Comparison of ENCODE assay signal across 29 cellular contexts in the genomic region with DNA sequence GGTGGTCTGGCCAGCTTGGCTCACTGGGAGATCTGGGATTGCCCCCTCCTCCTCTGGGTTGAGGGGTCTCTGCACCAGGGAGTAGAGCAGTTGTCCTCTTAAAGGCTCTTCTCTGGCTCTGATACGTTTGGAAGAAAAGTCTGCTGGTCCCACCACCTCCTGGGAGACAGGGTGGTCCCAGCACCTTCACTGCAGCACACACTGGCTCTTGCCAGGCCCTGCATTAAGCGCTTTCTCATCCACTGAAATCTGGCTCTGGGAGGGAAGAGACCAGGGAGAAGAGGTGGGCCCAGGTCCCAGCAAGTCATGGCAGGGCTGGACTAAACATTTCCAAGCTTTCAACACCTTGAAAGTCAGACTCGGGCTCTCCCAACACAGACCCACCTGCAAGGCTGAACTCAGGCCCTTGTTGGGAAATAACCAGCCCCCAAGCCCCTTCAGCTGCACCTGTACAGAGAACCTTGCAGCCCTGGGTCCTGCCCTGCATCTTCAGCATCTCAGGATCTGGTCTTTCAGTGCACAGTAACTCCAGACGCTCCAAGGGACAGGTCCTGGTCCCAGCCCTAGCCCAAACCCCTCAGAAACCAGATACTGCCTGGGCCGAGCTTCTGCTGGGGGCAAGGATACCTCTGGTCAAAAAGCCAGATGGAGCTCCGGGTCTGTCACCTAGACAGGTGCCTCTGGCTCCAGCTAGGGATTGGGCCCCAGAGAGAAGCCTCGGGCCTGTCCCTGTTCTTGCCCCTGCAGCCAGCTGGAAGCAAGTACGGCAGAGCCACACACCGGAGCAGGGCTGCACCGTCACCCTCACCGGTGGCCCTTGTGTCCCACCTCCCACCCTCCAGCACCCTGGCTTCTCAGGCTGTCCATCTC.
DNase-seq lines count a peak whose midpoint lies in the region; ATAC-seq and TF ChIP-seq lines count a peak whose summit lies in the region.
"Had no signal": no experiment of that assay in that cellular context is flagged by ENCODE, and none has a peak within 500 bp of the region (broad histone marks: within the 10 kb centered on the region; RNA-seq: fewer than 3 reads in every experiment).

No MANE protein-coding gene starts in this region.

- no peak for TF ChIP-seq CTCF in coronary artery (IDR thresholded peaks at IDR 0.05)

- no peaks in the 10 kb centered on the region; the same call in 1 of the 2 replicates for H3K9me3 ChIP-seq in HUES6 (ENCODE audit: control insufficient read depth, insufficient read depth, low read depth, low read length)
- H3K9me3 ChIP-seq: breast epithelium, colonic mucosa, HAP-1, suprapubic skin had no signal

- H3K27me3 Mint-ChIP-seq in activated CD8-positive, alpha-beta memory T cell treated with anti-CD3 and anti-CD28 coated beads, Interleukin-2, amount 10 ng/mL, durations not matched to agents 7 days and 5 days = peaks cover 19% of the 10 kb centered on the region

- H3K4me1 Mint-ChIP-seq in activated CD8-positive, alpha-beta memory T cell treated with anti-CD3 and anti-CD28 coated beads, Interleukin-2, amount 10 ng/mL, durations not matched to agents 7 days and 5 days = peaks cover 8% of the 10 kb centered on the region
- H3K4me1 Mint-ChIP-seq: stimulated activated naive B cell treated with anti-CD40 and anti-IgM and Interleukin-4, amounts not matched to agents 10 μg/mL and 1 μg/mL and 100 μg/mL, for 72 hours had no signal

- no peak overlapping the region for H3K4me3 Mint-ChIP-seq in activated CD8-positive, alpha-beta memory T cell treated with anti-CD3 and anti-CD28 coated beads, Interleukin-2, amount 10 ng/mL, durations not matched to agents 7 days and 5 days
- H3K4me3 Mint-ChIP-seq: stimulated activated naive B cell treated with anti-CD40 and anti-IgM and Interleukin-4, amounts not matched to agents 10 μg/mL and 1 μg/mL and 100 μg/mL, for 72 hours had no signal

- intact Hi-C loops in posterior vena cava (cut with DNase I) = no loop called here

- DNase-seq in activated CD8-positive, alpha-beta memory T cell treated with anti-CD3 and anti-CD28 coated beads, Interleukin-2, amount 50 U/mL, for 48 hours = peak; percentile 39
- no peak for DNase-seq in activated CD8-positive, alpha-beta memory T cell treated with anti-CD3 and anti-CD28 coated beads, Interleukin-2, amount 10 ng/mL, durations not matched to agents 7 days and 5 days
- DNase-seq in posterior vena cava (ENCODE audit: low spot score) (peak; percentile 71), COLO668 (lab: John Stamatoyannopoulos, UW; ENCODE audit: unreplicated experiment) (no peak), coronary artery (ENCODE audit: low spot score) (no peak)
- DNase-seq: activated CD4-positive, alpha-beta T cell treated with anti-CD3 and anti-CD28 coated beads for 1 hour; activated effector memory CD4-positive, alpha-beta T cell treated with Interleukin-2 at 50 U/mL for 16 hours; amygdala; colonic mucosa; DND-41; effector memory CD4-positive, alpha-beta T cell; Karpas-422; naive thymus-derived CD8-positive, alpha-beta T cell; NCI-H1417; NCI-H2029; NCI-H526; occipital lobe; PC-9; SHP77 treated with DMSO at 0.1 percent for 48 hours; small intestine; stimulated activated naive B cell treated with anti-CD40 and anti-IgM and Interleukin-4, amounts not matched to agents 10 μg/mL and 1 μg/mL and 100 μg/mL, for 72 hours had no signal

- H3K27ac Mint-ChIP-seq in activated CD8-positive, alpha-beta memory T cell treated with anti-CD3 and anti-CD28 coated beads, Interleukin-2, amount 10 ng/mL, durations not matched to agents 7 days and 5 days = no peak overlapping the region
- H3K27ac Mint-ChIP-seq: activated naive CD4-positive, alpha-beta T cell treated with anti-CD3 and anti-CD28 coated beads, Interleukin-2, amount 50 U/mL, for 72 hours; stimulated activated naive B cell treated with anti-CD40 and anti-IgM and Interleukin-4, amounts not matched to agents 10 μg/mL and 1 μg/mL and 100 μg/mL, for 72 hours had no signal

- peaks cover 55% of the 10 kb centered on the region for H3K4me1 ChIP-seq in HUES6 (ENCODE audit: control insufficient read depth, insufficient read depth, low read length)
- H3K4me1 ChIP-seq: breast epithelium, colonic mucosa, HAP-1, suprapubic skin had no signal

- H3K4me3 ChIP-seq in HUES6 (ENCODE audit: low read depth, low read length) (no peak overlapping the region), coronary artery (no peak overlapping the region)
- H3K4me3 ChIP-seq: breast epithelium, colonic mucosa, HAP-1, lung, PC-9, suprapubic skin had no signal

- H3K36me3 ChIP-seq in HUES6 (ENCODE audit: control insufficient read depth, insufficient read depth, low read length) = peaks cover 17% of the 10 kb centered on the region

- CTCF ChIA-PET in activated CD8-positive, alpha-beta memory T cell treated with anti-CD3 and anti-CD28 coated beads, Interleukin-2, amount 10 ng/mL, durations not matched to agents 7 days and 5 days (lab: Charles Lee) = interaction anchor here (0.9 kb wide), 1 partner anchor 21 kb away, joined by 4 read pairs; no protein-coding TSS in a partner anchor

- no peak for ATAC-seq in activated CD8-positive, alpha-beta memory T cell treated with anti-CD3 and anti-CD28 coated beads, Interleukin-2, amount 10 ng/mL, durations not matched to agents 7 days and 5 days
- ATAC-seq in esophagus mucosa (peak; percentile 12), HG03196 (IDR thresholded peaks at IDR 0.05; ENCODE audit: unreplicated experiment) (no peak)
- ATAC-seq: activated naive CD4-positive, alpha-beta T cell treated with anti-CD3 and anti-CD28 coated beads, Interleukin-2, amount 50 U/mL, for 72 hours; naive thymus-derived CD8-positive, alpha-beta T cell; stimulated activated naive B cell treated with anti-CD40 and anti-IgM and Interleukin-4, amounts not matched to agents 10 μg/mL and 1 μg/mL and 100 μg/mL, for 72 hours had no signal

- no peaks in the 10 kb centered on the region for H3K36me3 Mint-ChIP-seq in activated CD8-positive, alpha-beta memory T cell treated with anti-CD3 and anti-CD28 coated beads, Interleukin-2, amount 10 ng/mL, durations not matched to agents 7 days and 5 days
- H3K36me3 Mint-ChIP-seq: activated naive CD4-positive, alpha-beta T cell treated with anti-CD3 and anti-CD28 coated beads, Interleukin-2, amount 50 U/mL, for 72 hours; naive thymus-derived CD8-positive, alpha-beta T cell; stimulated activated naive B cell treated with anti-CD40 and anti-IgM and Interleukin-4, amounts not matched to agents 10 μg/mL and 1 μg/mL and 100 μg/mL, for 72 hours had no signal

- H3K27me3 ChIP-seq in HUES6 (ENCODE audit: control insufficient read depth, insufficient read depth, low read length) = no peaks in the 10 kb centered on the region
- H3K27me3 ChIP-seq: breast epithelium, colonic mucosa, suprapubic skin had no signal

- no peak overlapping the region for H3K27ac ChIP-seq in HUES6 (ENCODE audit: low read depth, low read length)
- no peak overlapping the region for H3K27ac ChIP-seq in coronary artery
- H3K27ac ChIP-seq: breast epithelium, colonic mucosa, PC-9, suprapubic skin had no signal

- peak overlapping the region; percentile 28 for H3K9ac ChIP-seq in HUES6 (ENCODE audit: low read length)

- no peaks in the 10 kb centered on the region for H3K9me3 Mint-ChIP-seq in activated CD8-positive, alpha-beta memory T cell treated with anti-CD3 and anti-CD28 coated beads, Interleukin-2, amount 10 ng/mL, durations not matched to agents 7 days and 5 days (ENCODE audit: low read depth)
- H3K9me3 Mint-ChIP-seq: activated naive CD4-positive, alpha-beta T cell treated with anti-CD3 and anti-CD28 coated beads, Interleukin-2, amount 50 U/mL, for 72 hours; naive thymus-derived CD8-positive, alpha-beta T cell had no signal

Comparison
In these comparisons a context has a peak if more than half of its experiments do, and no peak if none do; other contexts are left out.
1. DNase-seq: peak in activated CD8-positive, alpha-beta memory T cell treated with anti-CD3 and anti-CD28 coated beads, Interleukin-2, amount 50 U/mL, for 48 hours (single experiment) and posterior vena cava (single experiment); none in activated CD8-positive, alpha-beta memory T cell treated with anti-CD3 and anti-CD28 coated beads, Interleukin-2, amount 10 ng/mL, durations not matched to agents 7 days and 5 days (single experiment), COLO668 (single experiment) and coronary artery (single experiment).